Comparison of ENCODE assay signal across 25 cellular contexts in the genomic region with DNA sequence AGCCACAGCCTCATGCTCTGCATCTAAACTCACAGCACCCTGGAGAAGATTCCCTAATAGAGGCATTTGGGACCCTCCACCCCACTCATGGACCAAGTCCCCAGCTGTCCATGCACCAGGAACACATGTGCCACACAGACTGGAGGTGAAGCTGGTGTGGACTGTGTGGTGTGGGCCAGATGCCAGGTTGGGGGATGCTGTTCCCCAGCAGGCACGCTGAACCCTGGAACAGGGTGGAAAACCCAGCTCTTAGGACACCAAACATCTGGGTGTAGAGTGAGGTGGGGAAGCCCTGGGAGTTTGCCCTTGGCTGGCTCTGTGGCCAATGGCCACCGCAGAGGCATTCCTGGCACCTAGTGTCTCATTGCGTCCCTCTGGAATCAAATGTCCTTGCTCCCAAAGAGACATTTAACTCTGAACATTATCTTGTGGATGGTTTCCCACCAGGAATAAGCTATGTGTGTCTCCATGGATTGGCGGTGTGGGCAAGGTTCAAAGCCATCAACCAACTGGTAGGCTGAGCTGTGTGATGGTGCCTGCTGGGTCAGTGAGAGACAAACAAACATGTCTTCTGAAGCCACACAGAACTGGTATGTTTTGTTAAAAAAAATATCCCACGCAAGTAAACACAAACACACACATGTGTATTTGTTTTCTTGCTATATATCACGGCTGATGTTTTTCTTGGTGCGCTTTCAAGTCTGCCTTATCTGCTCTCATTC.
"Had no signal": no experiment of that assay in that cellular context is flagged by ENCODE, and none has a peak within 500 bp of the region (broad histone marks: within the 10 kb centered on the region; RNA-seq: fewer than 3 reads in every experiment).

No MANE protein-coding gene starts in this region.

- H3K9me3 Mint-ChIP-seq: activated CD8-positive, alpha-beta T cell treated with anti-CD3 and anti-CD28 coated beads for 36 hours; activated naive CD4-positive, alpha-beta T cell treated with anti-CD3 and anti-CD28 coated beads for 36 hours; activated naive CD8-positive, alpha-beta T cell treated with anti-CD3 and anti-CD28 coated beads, Interleukin-2, amount 10 ng/mL, durations not matched to agents 7 days and 5 days; activated T-cell treated with anti-CD3 and anti-CD28 coated beads, Interleukin-2, amount 50 U/mL, for 4 hours; activated T-helper 2 cell treated with anti-CD3 and anti-CD28 coated beads, Interferon-gamma antibody, Interleukin-2, Interleukin-4, amounts not matched to agents 10 μg/mL and 5 μg/mL and 100 μg/mL, durations not matched to agents 14 hours and 24 hours and 36 hours; neural crest cell had no signal

- H3K4me1 Mint-ChIP-seq: activated naive CD8-positive, alpha-beta T cell treated with anti-CD3 and anti-CD28 coated beads, Interleukin-2, amount 10 ng/mL, durations not matched to agents 7 days and 5 days; neural crest cell had no signal

- H3K9me3 ChIP-seq: esophagus squamous epithelium, heart right ventricle, left lung, psoas muscle, tibial nerve had no signal

- H3K27me3 ChIP-seq: brain microvascular endothelial cell, esophagus squamous epithelium, heart right ventricle, left lung, tibial nerve had no signal

- H3K4me3 ChIP-seq: esophagus squamous epithelium, heart right ventricle, left lung, psoas muscle, tibial nerve had no signal

- DNase-seq: activated CD4-positive, alpha-beta T cell treated with anti-CD3 and anti-CD28 coated beads, Interleukin-2, amount 50 U/mL, for 1 hour; activated naive CD4-positive, alpha-beta T cell treated with anti-CD3 and anti-CD28 coated beads for 36 hours; activated naive CD8-positive, alpha-beta T cell treated with anti-CD3 and anti-CD28 coated beads, Interleukin-2, amount 10 ng/mL, durations not matched to agents 7 days and 5 days; activated T-cell treated with anti-CD3 and anti-CD28 coated beads, Interleukin-2, amount 50 U/mL, for 4 hours; brain microvascular endothelial cell; central memory CD4-positive, alpha-beta T cell; dermis blood vessel endothelial cell; effector CD4-positive, alpha-beta T cell; esophagus squamous epithelium; foreskin melanocyte; heart right ventricle; left lung; midbrain; occipital lobe; stimulated activated CD4-positive, alpha-beta T cell treated with anti-CD3 and anti-CD28 coated beads, Interleukin-2, amount 100 ng/mL, for 48 hours; stimulated activated naive CD4-positive, alpha-beta T cell treated with Interleukin-2 at 50 U/mL for 16 hours; T-helper 2 cell had no signal

- H2AFZ ChIP-seq: parathyroid adenoma had no signal

- H3K79me2 ChIP-seq: parathyroid adenoma had no signal

- H3K27ac ChIP-seq: brain microvascular endothelial cell, epithelial cell of prostate, esophagus squamous epithelium, left lung, parathyroid adenoma, psoas muscle, tibial nerve had no signal

- ATAC-seq: activated CD8-positive, alpha-beta T cell treated with anti-CD3 and anti-CD28 coated beads for 36 hours; activated T-cell treated with anti-CD3 and anti-CD28 coated beads, Interleukin-2, amount 50 U/mL, for 4 hours; left lung; naive thymus-derived CD8-positive, alpha-beta T cell had no signal

- H3K36me3 ChIP-seq: brain microvascular endothelial cell, esophagus squamous epithelium, left lung had no signal

- H3K36me3 Mint-ChIP-seq: activated naive CD8-positive, alpha-beta T cell treated with anti-CD3 and anti-CD28 coated beads, Interleukin-2, amount 10 ng/mL, durations not matched to agents 7 days and 5 days; naive thymus-derived CD8-positive, alpha-beta T cell had no signal

- H3K27me3 Mint-ChIP-seq: activated naive CD8-positive, alpha-beta T cell treated with anti-CD3 and anti-CD28 coated beads, Interleukin-2, amount 10 ng/mL, durations not matched to agents 7 days and 5 days had no signal

- H3K4me1 ChIP-seq: esophagus squamous epithelium, left lung, parathyroid adenoma, psoas muscle had no signal

- H3K4me3 Mint-ChIP-seq: activated CD8-positive, alpha-beta T cell treated with anti-CD3 and anti-CD28 coated beads for 36 hours; activated naive CD4-positive, alpha-beta T cell treated with anti-CD3 and anti-CD28 coated beads for 36 hours; activated naive CD8-positive, alpha-beta T cell treated with anti-CD3 and anti-CD28 coated beads, Interleukin-2, amount 10 ng/mL, durations not matched to agents 7 days and 5 days; activated T-cell treated with anti-CD3 and anti-CD28 coated beads, Interleukin-2, amount 50 U/mL, for 4 hours; naive thymus-derived CD8-positive, alpha-beta T cell; neural crest cell had no signal

- H3K9ac ChIP-seq: parathyroid adenoma had no signal

- H3K27ac Mint-ChIP-seq: activated CD8-positive, alpha-beta T cell treated with anti-CD3 and anti-CD28 coated beads for 36 hours; activated naive CD4-positive, alpha-beta T cell treated with anti-CD3 and anti-CD28 coated beads for 36 hours; activated naive CD8-positive, alpha-beta T cell treated with anti-CD3 and anti-CD28 coated beads, Interleukin-2, amount 10 ng/mL, durations not matched to agents 7 days and 5 days; activated T-helper 2 cell treated with anti-CD3 and anti-CD28 coated beads, Interferon-gamma antibody, Interleukin-2, Interleukin-4, amounts not matched to agents 10 μg/mL and 5 μg/mL and 100 μg/mL, durations not matched to agents 14 hours and 24 hours and 36 hours; naive thymus-derived CD8-positive, alpha-beta T cell had no signal
